In the genomic region with DNA sequence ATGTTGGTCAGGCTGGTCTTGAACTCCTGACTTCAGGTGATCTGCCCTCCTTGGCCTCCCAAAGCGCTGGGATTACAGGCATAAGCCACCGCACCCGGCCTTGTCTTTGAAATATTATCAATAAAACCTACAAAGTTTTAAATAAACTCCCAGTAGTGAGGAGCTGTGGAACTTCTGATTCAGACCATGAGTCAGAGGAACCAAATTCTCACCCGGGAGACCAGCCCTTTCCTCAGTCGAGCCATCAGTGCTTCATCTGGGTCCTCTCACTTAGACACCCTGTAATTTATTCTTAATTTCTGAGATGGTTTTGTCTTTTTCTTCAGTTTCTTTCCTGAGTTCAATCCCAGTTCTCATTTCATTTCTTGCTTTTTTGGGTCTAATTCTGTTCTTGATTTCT, we compare ENCODE assay signal across 21 cellular contexts.
A peak's percentile ranks its signal among the peaks of the same experiment; 100 is the strongest.
DNase-seq lines count a peak whose midpoint lies in the region; ATAC-seq and TF ChIP-seq lines count a peak whose summit lies in the region.
"Had no signal": no experiment of that assay in that cellular context is flagged by ENCODE, and none has a peak within 500 bp of the region (broad histone marks: within the 10 kb centered on the region; RNA-seq: fewer than 3 reads in every experiment).

No MANE protein-coding gene starts in this region.

- H3K4me2 ChIP-seq in HCT116 (ENCODE audit: low read length): no peak overlapping the region

- peak; percentile 55 for DNase-seq in AG08395 (ENCODE audit: low spot score)
- no peak for DNase-seq in HCT116 (ENCODE audit: low read depth, low spot score)
- peak; percentile 7 for DNase-seq in amniotic epithelial cell (ENCODE audit: low read depth)
- peak; percentile 21 for DNase-seq in fibroblast of the aortic adventitia (ENCODE audit: low read depth)
- DNase-seq in putamen (ENCODE audit: low spot score): no peak
- DNase-seq in D341Med (ENCODE audit: low spot score): no peak
- DNase-seq: activated CD4-positive, CD25-positive, alpha-beta regulatory T cell treated with anti-CD3 and anti-CD28 coated beads, Interleukin-2, amount 50 U/mL, for 72 hours; CD8-positive, alpha-beta T cell; central memory CD4-positive, alpha-beta T cell; DMS79; islet precursor cell; lower lobe of right lung; NCI-H146; NCI-H82; nucleus accumbens; SJCRH30; T1000 had no signal

- BruUV-seq in HCT116 (replicated peaks; lab: Mats Ljungman, UMichigan): no TSS peak

- H3K9me2 ChIP-seq in HCT116 (ENCODE audit: insufficient read depth): no peaks in the 10 kb centered on the region

- no peaks in the 10 kb centered on the region for H3K9me3 ChIP-seq in HCT116 (ENCODE audit: control insufficient read depth in 1 of 2, insufficient read depth in 1 of 2, low read depth in 1 of 2, low read length in 2 of 2)
- H3K9me3 ChIP-seq: lower lobe of right lung, right atrium auricular region, SJCRH30 had no signal

- TF ChIP-seq CTCF in HCT116 (IDR thresholded peaks at IDR 0.05 in 2 of 3, conservative IDR thresholded peaks at IDR 0.05 in 1 of 3; ENCODE audit: borderline replicate concordance in 1 of 3, insufficient read depth in 1 of 3, low read depth in 2 of 3, low read length in 2 of 3): no peak
- no peak for TF ChIP-seq CTCF in fibroblast of the aortic adventitia (IDR thresholded peaks at IDR 0.05; ENCODE audit: insufficient read depth, low read length)

- H3K79me2 ChIP-seq in HCT116 (ENCODE audit: insufficient read depth, low read length): no peaks in the 10 kb centered on the region

- no peak overlapping the region for H3K27ac ChIP-seq in HCT116 (ENCODE audit: low read depth, low read length)
- H3K27ac ChIP-seq: lower lobe of right lung, right atrium auricular region, SJCRH30 had no signal

- intact Hi-C loops in HCT116 (cut with micrococcal nuclease): no loop called here

- no peak overlapping the region for H3K9ac ChIP-seq in HCT116 (ENCODE audit: low read length)

- H2AFZ ChIP-seq in HCT116 (ENCODE audit: low read depth, low read length, poor library complexity, severe bottlenecking): no peak overlapping the region

- H3K4me3 ChIP-seq in HCT116 (replicated peaks in 1 of 2; ENCODE audit: low read depth in 1 of 2, low read length in 2 of 2) (no peak overlapping the region), fibroblast of the aortic adventitia (ENCODE audit: low read depth, low read length) (no peak overlapping the region)
- H3K4me3 ChIP-seq: lower lobe of right lung, right atrium auricular region, SJCRH30 had no signal

- H3K27me3 ChIP-seq in HCT116 (ENCODE audit: insufficient read depth, low read length): no peaks in the 10 kb centered on the region
- H3K27me3 ChIP-seq: right atrium auricular region, SJCRH30 had no signal

- RAD21 ChIA-PET in HCT116 (lab: Charles Lee; ENCODE audit: low non-redundant PET in 1 of 2, low total read pairs in 2 of 2, uncharacterized antibody in 2 of 2, unreplicated experiment in 2 of 2): no interaction called here

- POLR2A ChIA-PET in HCT116 (lab: Charles Lee): no interaction called here

- no peak for TF ChIP-seq POLR2A in HCT116 (IDR thresholded peaks at IDR 0.05; ENCODE audit: borderline replicate concordance, extremely low read depth, insufficient read depth, insufficient read length)

- no peak for TF ChIP-seq RAD21 in HCT116 (IDR thresholded peaks at IDR 0.05; ENCODE audit: low read depth)

- H3K36me3 ChIP-seq in HCT116 (ENCODE audit: control insufficient read depth in 1 of 2, insufficient read depth in 2 of 2, low read length in 2 of 2): peaks cover 4 to 10% of the 10 kb centered on the region in 2 experiments; a peak in 2 of 4 replicates

- no peaks in the 10 kb centered on the region for H3K4me1 ChIP-seq in HCT116 (ENCODE audit: control insufficient read depth in 1 of 2, insufficient read depth in 2 of 2, low read length in 2 of 2)
- H3K4me1 ChIP-seq: lower lobe of right lung, right atrium auricular region, SJCRH30 had no signal

- no peaks in the 10 kb centered on the region for H4K20me1 ChIP-seq in HCT116 (ENCODE audit: insufficient read depth)

- no peak for ATAC-seq in HCT116
- ATAC-seq in activated CD4-positive, CD25-positive, alpha-beta regulatory T cell treated with anti-CD3 and anti-CD28 coated beads, Interleukin-2, amount 50 U/mL, for 24 hours: no peak
- no peak for ATAC-seq in GM18502 (IDR thresholded peaks at IDR 0.05; ENCODE audit: poor library complexity, unreplicated experiment)
- ATAC-seq: activated T-helper 17 cell treated with anti-CD3 and anti-CD28 coated beads, Interleukin-2, amount 50 U/mL, for 72 hours; CD8-positive, alpha-beta T cell; lower lobe of right lung had no signal

- CTCF ChIA-PET in HCT116 (lab: Charles Lee): no interaction called here

TF ChIP-seq in HCT116, 20 proteins besides CTCF, POLR2A, EP300 and RAD21:
- TF ChIP-seq EZH2 (IDR thresholded peaks at IDR 0.05) (no peak), EZH2phosphoT487 (IDR thresholded peaks at IDR 0.05; ENCODE audit: borderline replicate concordance) (no peak), FOSL1 (IDR thresholded peaks at IDR 0.05; ENCODE audit: low read depth) (peak; percentile 32; the same call in 1 of the 2 replicates), SRF (IDR thresholded peaks at IDR 0.05; ENCODE audit: low read depth) (no peak)
TF ChIP-seq in HCT116: peak in this region for 1.

Comparison
In these comparisons a context has a peak if more than half of its experiments do, and no peak if none do; other contexts are left out.
1. DNase-seq: peak in AG08395 (single experiment), amniotic epithelial cell (single experiment) and fibroblast of the aortic adventitia (single experiment); none in HCT116 (single experiment), putamen (single experiment) and D341Med (single experiment).